ENCODE assay signal across 1 cellular context in genomic region chr20:31835977-31836852, GRCh38.
A peak's percentile ranks its signal among the peaks of the same experiment; 100 is the strongest.
TF ChIP-seq lines count a peak whose summit lies in the region.

No MANE protein-coding gene starts in this region.

TF ChIP-seq in HepG2, 621 proteins besides CTCF, POLR2A, EP300 and RAD21 (continued from another document and continues in another):
- TF ChIP-seq RERE (CRISPR knock-in tag; IDR thresholded peaks at IDR 0.05; ENCODE audit: low read depth) (no peak), ZNF550 (CRISPR knock-in tag; IDR thresholded peaks at IDR 0.05; ENCODE audit: borderline replicate concordance) (no peak), SMAD1 (CRISPR knock-in tag; IDR thresholded peaks at IDR 0.05; ENCODE audit: borderline replicate concordance, low read depth) (no peak), NCOA5 (CRISPR knock-in tag; IDR thresholded peaks at IDR 0.05) (no peak), IKZF5 (CRISPR knock-in tag; IDR thresholded peaks at IDR 0.05) (peak; percentile 41), ZNF614 (CRISPR knock-in tag; IDR thresholded peaks at IDR 0.05; ENCODE audit: borderline replicate concordance) (no peak), ZNF317 (CRISPR knock-in tag; IDR thresholded peaks at IDR 0.05) (no peak), ZBTB49 (CRISPR knock-in tag; IDR thresholded peaks at IDR 0.05; ENCODE audit: borderline replicate concordance) (no peak), ZNF558 (CRISPR knock-in tag; IDR thresholded peaks at IDR 0.05; ENCODE audit: borderline replicate concordance) (no peak), BORCS8-MEF2B (CRISPR knock-in tag; IDR thresholded peaks at IDR 0.05) (no peak), U2AF1 (optimal IDR thresholded peaks at IDR 0.05; ENCODE audit: low read depth, low read length) (no peak), IRF1 (CRISPR knock-in tag; IDR thresholded peaks at IDR 0.05; ENCODE audit: low read depth) (no peak), CREB1 (IDR thresholded peaks at IDR 0.05) (no peak), CREB1 (CRISPR knock-in tag; IDR thresholded peaks at IDR 0.05) (no peak), FOXA3 (CRISPR knock-in tag; IDR thresholded peaks at IDR 0.05) (peak; percentile 51), ASH2L (IDR thresholded peaks at IDR 0.05; ENCODE audit: insufficient read length, low read depth, low read length) (peak; percentile 55), SMYD3 (CRISPR knock-in tag; IDR thresholded peaks at IDR 0.05) (no peak), ZEB1 (IDR thresholded peaks at IDR 0.05; ENCODE audit: insufficient replicate concordance, low read depth) (no peak), CHCHD3 (CRISPR knock-in tag; IDR thresholded peaks at IDR 0.05) (no peak), SNAPC5 (CRISPR knock-in tag; IDR thresholded peaks at IDR 0.05; ENCODE audit: borderline replicate concordance) (no peak), DDIT3 (CRISPR knock-in tag; IDR thresholded peaks at IDR 0.05) (no peak), HCFC1 (IDR thresholded peaks at IDR 0.05; ENCODE audit: low read depth, low read length) (no peak), ATF1 (CRISPR knock-in tag; IDR thresholded peaks at IDR 0.05) (no peak), ZNF83 (CRISPR knock-in tag; IDR thresholded peaks at IDR 0.05; ENCODE audit: borderline replicate concordance) (no peak), BHLHE40 (IDR thresholded peaks at IDR 0.05; ENCODE audit: low read length) (0 out of 2 replicates have a peak, but pooled peaks have one; percentile 5), TBL1XR1 (IDR thresholded peaks at IDR 0.05; ENCODE audit: borderline replicate concordance, low read length, partially characterized antibody) (no peak), ZFP36L2 (CRISPR knock-in tag; IDR thresholded peaks at IDR 0.05) (no peak), ATAD3A (CRISPR knock-in tag; IDR thresholded peaks at IDR 0.05) (no peak; the same call in 1 of the 2 replicates), TAF1 (CRISPR knock-in tag; IDR thresholded peaks at IDR 0.05) (peak; percentile 22; the same call in 1 of the 2 replicates), ZNF709 (CRISPR knock-in tag; IDR thresholded peaks at IDR 0.05) (no peak), ZNF569 (CRISPR knock-in tag; IDR thresholded peaks at IDR 0.05; ENCODE audit: borderline replicate concordance) (no peak), GATA4 (IDR thresholded peaks at IDR 0.05; ENCODE audit: borderline replicate concordance, low read depth) (no peak), ONECUT2 (CRISPR knock-in tag; IDR thresholded peaks at IDR 0.05) (no peak), ELF4 (CRISPR knock-in tag; IDR thresholded peaks at IDR 0.05; ENCODE audit: borderline replicate concordance) (no peak), WIZ (CRISPR knock-in tag; IDR thresholded peaks at IDR 0.05) (no peak), ZNF800 (CRISPR knock-in tag; IDR thresholded peaks at IDR 0.05) (no peak), ZFP36 (IDR thresholded peaks at IDR 0.05; ENCODE audit: borderline replicate concordance, low read depth, low read length, partially characterized antibody) (no peak), HOXD1 (CRISPR knock-in tag; IDR thresholded peaks at IDR 0.05) (no peak), ZNF282 (IDR thresholded peaks at IDR 0.05; ENCODE audit: partially characterized antibody) (no peak), ZBTB20 (CRISPR knock-in tag; IDR thresholded peaks at IDR 0.05; ENCODE audit: borderline replicate concordance, low read depth) (no peak), ZNF383 (CRISPR knock-in tag; IDR thresholded peaks at IDR 0.05; ENCODE audit: borderline replicate concordance) (no peak), KDM2A (CRISPR knock-in tag; IDR thresholded peaks at IDR 0.05; ENCODE audit: borderline replicate concordance, low read depth) (peak; percentile 49), SP2 (CRISPR knock-in tag; IDR thresholded peaks at IDR 0.05) (no peak), ZNF451 (CRISPR knock-in tag; IDR thresholded peaks at IDR 0.05) (no peak), ZNF460 (CRISPR knock-in tag; IDR thresholded peaks at IDR 0.05; ENCODE audit: borderline replicate concordance) (no peak), HMG20A (CRISPR knock-in tag; IDR thresholded peaks at IDR 0.05; ENCODE audit: borderline replicate concordance) (peak; percentile 39; the same call in 1 of the 2 replicates), ZBTB1 (CRISPR knock-in tag; IDR thresholded peaks at IDR 0.05; ENCODE audit: borderline replicate concordance) (no peak), YEATS2 (CRISPR knock-in tag; IDR thresholded peaks at IDR 0.05; ENCODE audit: borderline replicate concordance) (peak; percentile 42; the same call in 1 of the 2 replicates), NCOA2 (CRISPR knock-in tag; IDR thresholded peaks at IDR 0.05) (no peak), ARID4A (CRISPR knock-in tag; IDR thresholded peaks at IDR 0.05; ENCODE audit: borderline replicate concordance) (no peak), THYN1 (CRISPR knock-in tag; IDR thresholded peaks at IDR 0.05; ENCODE audit: borderline replicate concordance, low read depth) (no peak), ZNF501 (CRISPR knock-in tag; IDR thresholded peaks at IDR 0.05) (peak; percentile 64; the same call in 1 of the 2 replicates), ZNF607 (CRISPR knock-in tag; IDR thresholded peaks at IDR 0.05; ENCODE audit: borderline replicate concordance) (no peak; the same call in 1 of the 2 replicates), GPBP1L1 (CRISPR knock-in tag; IDR thresholded peaks at IDR 0.05) (no peak), SATB2 (CRISPR knock-in tag; IDR thresholded peaks at IDR 0.05) (no peak)
